In the genomic region with DNA sequence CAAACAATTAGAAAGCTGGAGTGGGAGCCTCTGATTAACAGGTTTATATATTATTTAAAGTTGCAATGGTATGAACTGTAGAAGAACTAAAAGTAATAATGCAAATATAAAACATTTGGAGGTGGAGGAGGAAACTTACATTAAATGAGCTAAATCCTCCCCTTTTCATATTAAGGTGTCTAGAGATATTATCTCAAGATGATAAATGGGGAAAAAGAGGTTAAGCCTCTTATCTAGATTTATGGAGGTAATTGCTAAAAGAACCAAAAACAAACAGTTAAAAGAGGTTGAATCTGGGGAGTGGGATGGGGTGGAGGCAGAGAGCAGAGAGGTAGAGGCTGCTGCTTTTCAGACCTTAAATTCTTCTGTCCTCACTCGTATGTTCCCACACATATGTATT, we compare ENCODE assay signal across 1 cellular context.
TF ChIP-seq lines count a peak whose summit lies in the region.

No MANE protein-coding gene starts in this region.

TF ChIP-seq in HEK293, 187 proteins besides CTCF, POLR2A, EP300 and RAD21 (continued from another document):
- peak; percentile 82 for TF ChIP-seq WT1 (tag by site-specific recombination; IDR thresholded peaks at IDR 0.05)
- no peak for TF ChIP-seq ZNF302 (tag by site-specific recombination; IDR thresholded peaks at IDR 0.05; ENCODE audit: low read depth)
- TF ChIP-seq TCF7L2 (IDR thresholded peaks at IDR 0.05; ENCODE audit: borderline replicate concordance, low read depth, low read length): peak; percentile 25; the same call in 1 of the 2 replicates
- no peak for TF ChIP-seq ZNF221 (tag by site-specific recombination; IDR thresholded peaks at IDR 0.05; ENCODE audit: borderline replicate concordance)
- TF ChIP-seq ZNF175 (tag by site-specific recombination; IDR thresholded peaks at IDR 0.05): no peak
- TF ChIP-seq ZNF341 (tag by site-specific recombination; IDR thresholded peaks at IDR 0.05; ENCODE audit: low read depth): no peak
- TF ChIP-seq, protein P1, sequence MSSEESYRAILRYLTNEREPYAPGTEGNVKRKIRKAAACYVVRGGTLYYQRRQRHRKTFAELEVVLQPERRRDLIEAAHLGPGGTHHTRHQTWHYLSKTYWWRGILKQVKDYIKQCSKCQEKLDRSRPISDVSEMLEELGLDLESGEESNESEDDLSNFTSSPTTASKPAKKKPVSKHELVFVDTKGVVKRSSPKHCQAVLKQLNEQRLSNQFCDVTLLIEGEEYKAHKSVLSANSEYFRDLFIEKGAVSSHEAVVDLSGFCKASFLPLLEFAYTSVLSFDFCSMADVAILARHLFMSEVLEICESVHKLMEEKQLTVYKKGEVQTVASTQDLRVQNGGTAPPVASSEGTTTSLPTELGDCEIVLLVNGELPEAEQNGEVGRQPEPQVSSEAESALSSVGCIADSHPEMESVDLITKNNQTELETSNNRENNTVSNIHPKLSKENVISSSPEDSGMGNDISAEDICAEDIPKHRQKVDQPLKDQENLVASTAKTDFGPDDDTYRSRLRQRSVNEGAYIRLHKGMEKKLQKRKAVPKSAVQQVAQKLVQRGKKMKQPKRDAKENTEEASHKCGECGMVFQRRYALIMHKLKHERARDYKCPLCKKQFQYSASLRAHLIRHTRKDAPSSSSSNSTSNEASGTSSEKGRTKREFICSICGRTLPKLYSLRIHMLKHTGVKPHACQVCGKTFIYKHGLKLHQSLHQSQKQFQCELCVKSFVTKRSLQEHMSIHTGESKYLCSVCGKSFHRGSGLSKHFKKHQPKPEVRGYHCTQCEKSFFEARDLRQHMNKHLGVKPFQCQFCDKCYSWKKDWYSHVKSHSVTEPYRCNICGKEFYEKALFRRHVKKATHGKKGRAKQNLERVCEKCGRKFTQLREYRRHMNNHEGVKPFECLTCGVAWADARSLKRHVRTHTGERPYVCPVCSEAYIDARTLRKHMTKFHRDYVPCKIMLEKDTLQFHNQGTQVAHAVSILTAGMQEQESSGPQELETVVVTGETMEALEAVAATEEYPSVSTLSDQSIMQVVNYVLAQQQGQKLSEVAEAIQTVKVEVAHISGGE (tag by site-specific recombination; conservative IDR thresholded peaks at IDR 0.05; ENCODE audit: low read depth): no peak
- no peak for TF ChIP-seq KLF10 (tag by site-specific recombination; IDR thresholded peaks at IDR 0.05)
- no peak for TF ChIP-seq ZNF677 (tag by site-specific recombination; IDR thresholded peaks at IDR 0.05)
- no peak for TF ChIP-seq ZNF174 (tag by site-specific recombination; IDR thresholded peaks at IDR 0.05)
- TF ChIP-seq, protein P2, sequence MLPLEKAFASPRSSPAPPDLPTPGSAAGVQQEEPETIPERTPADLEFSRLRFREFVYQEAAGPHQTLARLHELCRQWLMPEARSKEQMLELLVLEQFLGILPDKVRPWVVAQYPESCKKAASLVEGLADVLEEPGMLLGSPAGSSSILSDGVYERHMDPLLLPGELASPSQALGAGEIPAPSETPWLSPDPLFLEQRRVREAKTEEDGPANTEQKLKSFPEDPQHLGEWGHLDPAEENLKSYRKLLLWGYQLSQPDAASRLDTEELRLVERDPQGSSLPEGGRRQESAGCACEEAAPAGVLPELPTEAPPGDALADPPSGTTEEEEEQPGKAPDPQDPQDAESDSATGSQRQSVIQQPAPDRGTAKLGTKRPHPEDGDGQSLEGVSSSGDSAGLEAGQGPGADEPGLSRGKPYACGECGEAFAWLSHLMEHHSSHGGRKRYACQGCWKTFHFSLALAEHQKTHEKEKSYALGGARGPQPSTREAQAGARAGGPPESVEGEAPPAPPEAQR (tag by site-specific recombination; IDR thresholded peaks at IDR 0.05): no peak
